Comparison of ENCODE assay signal across 19 cellular contexts in genomic region chr17:48356866-48357265, GRCh38.
DNase-seq lines count a peak whose midpoint lies in the region; ATAC-seq and TF ChIP-seq lines count a peak whose summit lies in the region.
"Had no signal": no experiment of that assay in that cellular context is flagged by ENCODE, and none has a peak within 500 bp of the region (broad histone marks: within the 10 kb centered on the region; RNA-seq: fewer than 3 reads in every experiment).

No MANE protein-coding gene starts in this region.

- H3K4me1 ChIP-seq in HEK293 (ENCODE audit: control insufficient read depth, insufficient read depth, low read length), result peaks cover 3% of the 10 kb centered on the region; the same call in 1 of the 2 replicates
- H3K4me1 ChIP-seq in OCI-LY3 (ENCODE audit: low read length), result peaks cover 41% of the 10 kb centered on the region
- no peaks in the 10 kb centered on the region for H3K4me1 ChIP-seq in right atrium auricular region
- no peaks in the 10 kb centered on the region for H3K4me1 ChIP-seq in HAP-1
- H3K4me1 ChIP-seq: Caco-2 had no signal

- H3K36me3 ChIP-seq in HEK293 (ENCODE audit: control insufficient read depth in 2 of 2, insufficient read depth in 1 of 2, low read length in 2 of 2) (no peaks in the 10 kb centered on the region), OCI-LY3 (replicated peaks; ENCODE audit: low read depth, low read length) (no peaks in the 10 kb centered on the region), right atrium auricular region (no peaks in the 10 kb centered on the region), HAP-1 (replicated peaks) (no peaks in the 10 kb centered on the region)
- H3K36me3 ChIP-seq: BLaER1 treated with 17β-estradiol and CSF1 and Interleukin-3, amounts not matched to agents 10 nM and 100 nM had no signal

- no peaks in the 10 kb centered on the region for H3K36me3 Mint-ChIP-seq in activated naive CD4-positive, alpha-beta T cell treated with anti-CD3 and anti-CD28 coated beads, Interleukin-2, amount 50 U/mL, for 24 hours
- H3K36me3 Mint-ChIP-seq in central memory CD8-positive, alpha-beta T cell (ENCODE audit: insufficient read depth), result peaks cover 11% of the 10 kb centered on the region

- H3K27me3 ChIP-seq in OCI-LY3 (ENCODE audit: low read depth, low read length) (no peaks in the 10 kb centered on the region), right atrium auricular region (peaks cover 0 to 5% of the 10 kb centered on the region in 2 donors), HAP-1 (ENCODE audit: low read depth) (peaks cover 65% of the 10 kb centered on the region)

- H3K4me3 ChIP-seq in HEK293 (ENCODE audit: low read depth, low read length) (no peak overlapping the region), OCI-LY3 (ENCODE audit: low read length) (no peak overlapping the region), right atrium auricular region (no peak overlapping the region), HAP-1 (no peak overlapping the region)
- H3K4me3 ChIP-seq: BLaER1 treated with 17β-estradiol and CSF1 and Interleukin-3, amounts not matched to agents 10 nM and 100 nM had no signal

- peak overlapping the region; percentile 18; the same call in 1 of the 2 replicates for H3K4me2 ChIP-seq in OCI-LY3 (ENCODE audit: low read length)

- ATAC-seq in central memory CD8-positive, alpha-beta T cell (replicated peaks; ENCODE audit: extremely low read depth, poor library complexity, severe bottlenecking), result no peak
- ATAC-seq: CD8-positive, alpha-beta T cell had no signal

- no peaks in the 10 kb centered on the region for H3K9me3 Mint-ChIP-seq in activated naive CD4-positive, alpha-beta T cell treated with anti-CD3 and anti-CD28 coated beads, Interleukin-2, amount 50 U/mL, for 24 hours
- H3K9me3 Mint-ChIP-seq in central memory CD8-positive, alpha-beta T cell, result no peaks in the 10 kb centered on the region
- H3K9me3 Mint-ChIP-seq: CD4-positive, alpha-beta T cell; CD8-positive, alpha-beta T cell had no signal

- in situ Hi-C loops in HAP-1 (cut with MboI; ENCODE audit: low sequenced_read_pairs), result no loop called here

- no peaks in the 10 kb centered on the region for H3K9me3 ChIP-seq in HEK293 (ENCODE audit: control insufficient read depth, insufficient read depth, low read depth, low read length)
- no peaks in the 10 kb centered on the region for H3K9me3 ChIP-seq in OCI-LY3 (ENCODE audit: insufficient read depth, low read length)
- H3K9me3 ChIP-seq in right atrium auricular region, result no peaks in the 10 kb centered on the region
- H3K9me3 ChIP-seq in HAP-1, result no peaks in the 10 kb centered on the region
- H3K9me3 ChIP-seq: BLaER1 treated with 17β-estradiol and CSF1 and Interleukin-3, amounts not matched to agents 10 nM and 100 nM; Caco-2 had no signal

- H3K4me3 Mint-ChIP-seq in activated naive CD4-positive, alpha-beta T cell treated with anti-CD3 and anti-CD28 coated beads, Interleukin-2, amount 50 U/mL, for 24 hours, result no peak overlapping the region
- no peak overlapping the region for H3K4me3 Mint-ChIP-seq in central memory CD8-positive, alpha-beta T cell
- H3K4me3 Mint-ChIP-seq: B cell; CD4-positive, alpha-beta T cell; CD8-positive, alpha-beta T cell had no signal

- no peak overlapping the region for H2AFZ ChIP-seq in OCI-LY3 (ENCODE audit: low read depth, low read length)

- POLR2A ChIA-PET in HEK293 (lab: Yijun Ruan, JAX), result no interaction called here

- TF ChIP-seq CTCF in HEK293 (tag by site-specific recombination; IDR thresholded peaks at IDR 0.05), result no peak
- no peak for TF ChIP-seq CTCF in OCI-LY3 (IDR thresholded peaks at IDR 0.05; ENCODE audit: low read depth, low read length)
- TF ChIP-seq CTCF in right atrium auricular region (IDR thresholded peaks at IDR 0.05), result no peak

- no peak overlapping the region for H3K9ac ChIP-seq in OCI-LY3 (ENCODE audit: low read length)
- H3K9ac ChIP-seq: BLaER1 treated with 17β-estradiol and CSF1 and Interleukin-3, amounts not matched to agents 10 nM and 100 nM had no signal

- DNase-seq in activated naive CD4-positive, alpha-beta T cell treated with Interleukin-2 at 50 U/mL for 16 hours, result no peak
- DNase-seq in central memory CD8-positive, alpha-beta T cell (ENCODE audit: low spot score in 2 of 2), result no peak
- DNase-seq in caudate nucleus (lab: John Stamatoyannopoulos, UW), result no peak
- no peak for DNase-seq in right atrium auricular region (ENCODE audit: low spot score)
- no peak for DNase-seq in HAP-1 (ENCODE audit: low spot score in 2 of 2)
- DNase-seq: 8988T; AML-193; Caco-2; Calu3; CD4-positive, alpha-beta T cell; CD8-positive, alpha-beta T cell; DMS79 treated with DMSO at 0.1 percent for 48 hours; GF-D8 had no signal

- peak overlapping the region; percentile 12 for H3K27ac Mint-ChIP-seq in activated naive CD4-positive, alpha-beta T cell treated with anti-CD3 and anti-CD28 coated beads, Interleukin-2, amount 50 U/mL, for 24 hours
- H3K27ac Mint-ChIP-seq in central memory CD8-positive, alpha-beta T cell (ENCODE audit: low read depth), result peak overlapping the region; percentile 84
- H3K27ac Mint-ChIP-seq: B cell; CD4-positive, alpha-beta T cell had no signal

- no peaks in the 10 kb centered on the region for H4K20me1 ChIP-seq in OCI-LY3 (ENCODE audit: insufficient read depth, low read length)
- H4K20me1 ChIP-seq: BLaER1 treated with 17β-estradiol and CSF1 and Interleukin-3, amounts not matched to agents 10 nM and 100 nM had no signal

- no peak overlapping the region for H3K27ac ChIP-seq in HEK293 (ENCODE audit: extremely low read depth, low read depth, low read length)
- peak overlapping the region; percentile 77 for H3K27ac ChIP-seq in OCI-LY3 (ENCODE audit: low read length)
- H3K27ac ChIP-seq in caudate nucleus (ENCODE audit: low read depth, low read length), result no peak overlapping the region
- H3K27ac ChIP-seq in right atrium auricular region, result no peak overlapping the region
- H3K27ac ChIP-seq: BLaER1 treated with 17β-estradiol and CSF1 and Interleukin-3, amounts not matched to agents 10 nM and 100 nM; C4-2B had no signal

- H3K27me3 Mint-ChIP-seq in activated naive CD4-positive, alpha-beta T cell treated with anti-CD3 and anti-CD28 coated beads, Interleukin-2, amount 50 U/mL, for 24 hours, result no peaks in the 10 kb centered on the region
- H3K27me3 Mint-ChIP-seq in central memory CD8-positive, alpha-beta T cell, result no peaks in the 10 kb centered on the region
- H3K27me3 Mint-ChIP-seq: B cell; CD4-positive, alpha-beta T cell had no signal

- H3K79me2 ChIP-seq in OCI-LY3 (ENCODE audit: low read length), result no peaks in the 10 kb centered on the region

- CTCF ChIA-PET in HEK293 (lab: Yijun Ruan, JAX), result interaction anchor here (0.6 kb wide), 1 partner anchor 17 kb away, joined by 4 read pairs; no protein-coding TSS in a partner anchor

- peaks cover 37% of the 10 kb centered on the region for H3K4me1 Mint-ChIP-seq in activated naive CD4-positive, alpha-beta T cell treated with anti-CD3 and anti-CD28 coated beads, Interleukin-2, amount 50 U/mL, for 24 hours
- H3K4me1 Mint-ChIP-seq in central memory CD8-positive, alpha-beta T cell, result peaks cover 12% of the 10 kb centered on the region

TF ChIP-seq in HEK293, 187 proteins besides CTCF, POLR2A, EP300 and RAD21:
- TF ChIP-seq ZEB2 (tag by site-specific recombination; IDR thresholded peaks at IDR 0.05) (no peak), MZF1 (tag by site-specific recombination; IDR thresholded peaks at IDR 0.05; ENCODE audit: borderline replicate concordance) (peak; percentile 99)
- TF ChIP-seq, protein P1, sequence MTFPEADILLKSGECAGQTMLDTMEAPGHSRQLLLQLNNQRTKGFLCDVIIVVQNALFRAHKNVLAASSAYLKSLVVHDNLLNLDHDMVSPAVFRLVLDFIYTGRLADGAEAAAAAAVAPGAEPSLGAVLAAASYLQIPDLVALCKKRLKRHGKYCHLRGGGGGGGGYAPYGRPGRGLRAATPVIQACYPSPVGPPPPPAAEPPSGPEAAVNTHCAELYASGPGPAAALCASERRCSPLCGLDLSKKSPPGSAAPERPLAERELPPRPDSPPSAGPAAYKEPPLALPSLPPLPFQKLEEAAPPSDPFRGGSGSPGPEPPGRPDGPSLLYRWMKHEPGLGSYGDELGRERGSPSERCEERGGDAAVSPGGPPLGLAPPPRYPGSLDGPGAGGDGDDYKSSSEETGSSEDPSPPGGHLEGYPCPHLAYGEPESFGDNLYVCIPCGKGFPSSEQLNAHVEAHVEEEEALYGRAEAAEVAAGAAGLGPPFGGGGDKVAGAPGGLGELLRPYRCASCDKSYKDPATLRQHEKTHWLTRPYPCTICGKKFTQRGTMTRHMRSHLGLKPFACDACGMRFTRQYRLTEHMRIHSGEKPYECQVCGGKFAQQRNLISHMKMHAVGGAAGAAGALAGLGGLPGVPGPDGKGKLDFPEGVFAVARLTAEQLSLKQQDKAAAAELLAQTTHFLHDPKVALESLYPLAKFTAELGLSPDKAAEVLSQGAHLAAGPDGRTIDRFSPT (tag by site-specific recombination; IDR thresholded peaks at IDR 0.05), result no peak
